ENCODE assay signal across 9 cellular contexts in the genomic region with DNA sequence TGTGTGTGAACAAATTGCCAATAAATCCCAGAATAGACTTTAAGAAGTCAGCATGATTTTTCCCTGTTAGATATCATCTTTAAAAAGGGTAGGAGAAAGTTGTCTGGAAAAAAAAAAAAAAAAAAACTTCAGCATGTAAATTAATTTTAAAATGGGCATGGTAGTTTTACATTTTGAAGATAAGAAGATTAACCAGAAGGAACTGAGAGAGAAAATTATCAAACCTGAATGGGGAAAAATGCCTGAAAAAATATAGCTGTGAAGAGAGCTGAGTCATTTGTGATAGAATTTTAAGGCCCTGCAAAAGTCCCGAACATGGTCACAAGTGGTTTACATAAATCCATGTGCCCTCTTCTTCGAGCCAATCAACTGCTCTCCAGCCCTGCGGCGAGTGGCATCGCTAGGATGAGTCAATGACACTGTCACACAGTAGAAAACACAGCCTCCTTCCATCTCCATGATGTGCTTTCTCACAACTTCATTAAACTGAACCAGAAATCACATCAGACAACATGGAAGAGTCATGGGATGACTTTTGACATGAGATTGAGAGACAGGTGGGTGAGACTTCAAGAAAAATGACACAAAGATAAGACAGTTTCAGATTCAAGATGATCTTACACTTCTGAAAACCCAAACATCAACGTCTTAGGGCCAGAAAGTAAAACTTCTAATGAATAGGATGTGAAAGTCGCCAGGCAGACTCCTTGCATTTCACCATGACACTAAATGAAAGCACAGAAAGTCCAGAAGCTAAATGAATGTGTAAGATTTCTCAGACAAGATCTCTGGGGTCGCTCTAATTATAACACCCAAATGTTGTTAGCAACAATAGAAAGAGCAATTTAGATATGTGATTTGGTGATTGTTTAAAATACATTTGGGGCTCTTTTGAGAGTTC.
DNase-seq lines count a peak whose midpoint lies in the region; ATAC-seq, FAIRE-seq and TF ChIP-seq lines count a peak whose summit lies in the region.
"Had no signal": no experiment of that assay in that cellular context is flagged by ENCODE, and none has a peak within 500 bp of the region (broad histone marks: within the 10 kb centered on the region; RNA-seq: fewer than 3 reads in every experiment).

No MANE protein-coding gene starts in this region.

- no peak for TF ChIP-seq CTCF in GM12865 (IDR thresholded peaks at IDR 0.05; ENCODE audit: insufficient read depth, low read depth, low read length, missing control alignments)
- no peak for TF ChIP-seq CTCF in brain (conservative IDR thresholded peaks at IDR 0.05)

- no peaks in the 10 kb centered on the region for H3K36me3 Mint-ChIP-seq in brain

- H3K4me3 ChIP-seq in GM12865 (ENCODE audit: low read depth, low read length) (no peak overlapping the region), small intestine (ENCODE audit: low read depth in 1 of 2, low read length in 2 of 2) (no peak overlapping the region)

- H3K27me3 ChIP-seq in small intestine (ENCODE audit: control insufficient read depth in 2 of 2, insufficient read depth in 2 of 2, low read length in 2 of 2) = peaks cover 0 to 2% of the 10 kb centered on the region in 2 donors

- no peak overlapping the region for H3K4me3 Mint-ChIP-seq in brain
- H3K4me3 Mint-ChIP-seq: naive B cell had no signal

- peaks cover 0 to 9% (median 7%) of the 10 kb centered on the region in 5 experiments for H3K9me3 Mint-ChIP-seq in brain

- H3K27ac Mint-ChIP-seq in brain = peak overlapping the region in 4 of 5 experiments; percentile 34 to 87 (median 72)
- H3K27ac Mint-ChIP-seq: naive B cell had no signal

- WGBS in small intestine, 3 donors = 75 to 87% (median 77%) methylated on average over 8 of the region's 8 CpGs

- no peaks in the 10 kb centered on the region for H3K27me3 Mint-ChIP-seq in brain

- peaks cover 0 to 4% of the 10 kb centered on the region in 2 donors for H3K4me1 ChIP-seq in small intestine (ENCODE audit: control insufficient read depth in 2 of 2, insufficient read depth in 1 of 2, low read depth in 1 of 2, low read length in 1 of 2)

- no peaks in the 10 kb centered on the region for H3K36me3 ChIP-seq in small intestine (ENCODE audit: control insufficient read depth in 2 of 2, insufficient read depth in 2 of 2, low read length in 2 of 2)

- peak; percentile 96 for DNase-seq in GM12865 (ENCODE audit: low read depth)
- peak; percentile 36 to 83 for DNase-seq in NOMO-1 (lab: John Stamatoyannopoulos, UW; ENCODE audit: unreplicated experiment in 2 of 2)
- DNase-seq in small intestine = no peak
- no peak for DNase-seq in nucleus accumbens (lab: John Stamatoyannopoulos, UW)
- no peak for DNase-seq in hepatic stellate cell (ENCODE audit: low spot score)
- DNase-seq in NCI-H69 (lab: John Stamatoyannopoulos, UW) = no peak
- DNase-seq: naive B cell had no signal

- FAIRE-seq in small intestine (lab: Jason Lieb, UNC) = no peak

- peak; percentile 92 for ATAC-seq in GM21723 (IDR thresholded peaks at IDR 0.05; ENCODE audit: unreplicated experiment)

- H3K27ac ChIP-seq in small intestine (ENCODE audit: low read depth in 1 of 2, low read length in 1 of 2) = no peak overlapping the region

- H3K9me3 ChIP-seq in small intestine (ENCODE audit: control insufficient read depth, low read depth) = no peaks in the 10 kb centered on the region

- H3K4me1 Mint-ChIP-seq in brain = peaks cover 32% of the 10 kb centered on the region

Comparison
In these comparisons a context has a peak if more than half of its experiments do, and no peak if none do; other contexts are left out.
1. DNase-seq: peak in GM12865 (single experiment) and NOMO-1 (2 of 2); none in small intestine (single experiment), nucleus accumbens (0 of 56), hepatic stellate cell (single experiment) and NCI-H69 (single experiment).